In the genomic region with DNA sequence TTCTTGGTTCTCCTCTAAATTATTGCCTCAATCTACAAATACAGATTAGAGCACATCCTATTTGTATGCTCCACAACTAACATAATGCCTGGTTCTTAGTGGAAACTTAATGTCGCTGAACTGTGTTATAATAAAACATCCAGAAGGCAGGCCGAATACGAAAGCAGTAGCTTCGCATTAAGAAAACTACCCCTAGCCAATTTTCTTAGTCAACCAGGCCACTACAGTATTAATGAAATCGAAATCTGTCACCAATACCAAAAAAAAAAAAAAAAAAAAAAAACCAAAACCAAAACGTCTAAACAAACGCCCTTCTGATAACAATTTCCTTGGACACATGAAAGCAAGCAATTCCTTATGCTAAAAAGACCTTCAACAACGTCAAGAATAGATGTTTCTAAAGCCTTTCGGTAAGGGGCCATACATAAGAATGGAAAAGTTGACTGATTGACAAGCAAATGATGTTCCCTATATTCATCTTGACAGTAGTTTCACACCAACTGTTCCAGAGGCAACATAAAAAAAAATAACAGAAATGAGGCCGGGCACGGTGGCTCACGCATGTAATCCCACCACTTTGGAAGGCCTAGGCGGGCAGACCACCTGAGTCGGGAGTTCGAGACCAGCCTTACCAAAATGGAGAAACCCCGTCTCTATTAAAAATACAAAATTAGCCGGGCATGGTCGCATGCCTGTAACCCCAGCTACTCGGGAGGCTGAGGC, we compare ENCODE assay signal across 8 cellular contexts.
A peak's percentile ranks its signal among the peaks of the same experiment; 100 is the strongest.
DNase-seq lines count a peak whose midpoint lies in the region; ATAC-seq and TF ChIP-seq lines count a peak whose summit lies in the region.

No MANE protein-coding gene starts in this region.

- H3K36me3 ChIP-seq in NT2/D1 (ENCODE audit: insufficient read depth, insufficient read length, low read length) (no peaks in the 10 kb centered on the region), muscle layer of duodenum (ENCODE audit: control insufficient read depth in 1 of 2, insufficient read depth in 2 of 2, low read length in 2 of 2) (peaks cover 0 to 3% of the 10 kb centered on the region in 2 donors)

- H3K27ac ChIP-seq in muscle layer of duodenum (ENCODE audit: low read length), result peak overlapping the region; percentile 73

- ATAC-seq in GM19463 (IDR thresholded peaks at IDR 0.05; ENCODE audit: unreplicated experiment) (no peak), GM21528 (IDR thresholded peaks at IDR 0.05; ENCODE audit: low FRiP score, unreplicated experiment) (no peak)

- no peak for TF ChIP-seq CTCF in choroid plexus epithelial cell (conservative IDR thresholded peaks at IDR 0.05; ENCODE audit: low read depth, low read length)

- H3K4me3 ChIP-seq in NT2/D1 (ENCODE audit: insufficient read length, low read depth) (peak overlapping the region; percentile 77), choroid plexus epithelial cell (ENCODE audit: low read depth, low read length) (peak overlapping the region; percentile 79), muscle layer of duodenum (ENCODE audit: low read depth in 1 of 2, low read length in 2 of 2) (peak overlapping the region; percentile 83 to 88)

- peak overlapping the region; percentile 74 for H3K9ac ChIP-seq in NT2/D1 (ENCODE audit: insufficient read length, low read depth)

- H3K27me3 ChIP-seq in NT2/D1 (ENCODE audit: insufficient read depth, insufficient read length), result no peaks in the 10 kb centered on the region
- no peaks in the 10 kb centered on the region for H3K27me3 ChIP-seq in muscle layer of duodenum (ENCODE audit: low read depth, low read length)

- DNase-seq in CMK (ENCODE audit: low read depth) (peak; percentile 18), NT2/D1 (ENCODE audit: low read depth, low spot score) (no peak), choroid plexus epithelial cell (ENCODE audit: low read depth) (no peak), EL (no peak), NCI-H446 treated with DMSO at 0.1 percent for 48 hours (lab: John Stamatoyannopoulos, UW) (no peak)

- H3K9me3 ChIP-seq in NT2/D1 (ENCODE audit: insufficient read depth, low read length) (no peaks in the 10 kb centered on the region), muscle layer of duodenum (ENCODE audit: control insufficient read depth in 1 of 2, low read length in 2 of 2) (no peaks in the 10 kb centered on the region)

- H3K4me1 ChIP-seq in NT2/D1 (ENCODE audit: insufficient read depth, insufficient read length), result peaks cover 2% of the 10 kb centered on the region
- peaks cover 3 to 35% of the 10 kb centered on the region in 2 donors for H3K4me1 ChIP-seq in muscle layer of duodenum (ENCODE audit: control insufficient read depth in 1 of 2, insufficient read depth in 2 of 2, low read length in 2 of 2)
